ENCODE assay signal across 9 cellular contexts in the genomic region with DNA sequence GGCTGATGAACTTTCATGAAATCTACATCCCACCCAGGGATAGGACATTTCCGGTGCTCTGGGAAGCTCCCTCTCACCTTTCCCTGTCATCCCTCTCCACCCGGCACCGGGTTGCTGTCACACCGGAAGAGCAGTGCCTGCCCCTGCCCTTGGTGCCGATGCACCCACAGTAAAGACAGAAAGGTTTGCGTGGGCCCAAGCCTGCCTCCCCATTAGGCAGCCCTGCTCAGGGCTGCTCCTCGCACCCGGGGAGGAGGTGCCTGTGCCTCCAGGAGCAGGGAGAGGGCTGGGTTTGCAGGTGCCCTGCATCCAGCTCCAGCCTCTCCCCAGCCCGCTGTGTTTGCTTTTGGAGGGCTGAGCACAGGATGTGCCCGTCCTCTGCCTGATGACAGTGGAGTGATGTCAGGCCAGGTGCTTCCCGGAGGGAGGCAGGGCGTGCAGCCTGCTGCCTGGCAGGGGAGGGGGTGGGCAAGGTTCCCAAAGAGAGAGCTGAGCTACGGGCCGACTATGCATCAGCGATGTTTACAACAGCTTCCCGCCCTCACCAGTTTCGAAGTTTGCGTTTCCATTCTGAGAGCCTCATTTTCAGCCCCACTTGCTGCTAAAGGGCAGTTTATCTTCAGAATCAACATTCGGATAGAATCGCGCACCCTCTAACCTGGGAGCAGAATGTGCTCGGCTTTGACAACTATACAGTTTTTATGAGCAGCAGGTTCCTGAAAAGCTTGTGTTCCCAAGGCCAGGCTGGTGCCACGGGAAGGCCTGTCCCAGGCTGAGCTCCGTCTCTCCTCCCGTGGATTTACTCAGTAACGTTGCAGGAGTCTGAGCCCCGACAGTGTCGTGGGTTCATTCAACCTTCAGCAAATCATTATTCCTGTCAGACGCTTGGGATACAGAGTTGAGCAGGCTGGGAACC.
DNase-seq lines count a peak whose midpoint lies in the region; ATAC-seq and TF ChIP-seq lines count a peak whose summit lies in the region.
"Had no signal": no experiment of that assay in that cellular context is flagged by ENCODE, and none has a peak within 500 bp of the region (broad histone marks: within the 10 kb centered on the region; RNA-seq: fewer than 3 reads in every experiment).

No MANE protein-coding gene starts in this region.

- intact Hi-C loops in activated CD4-positive, alpha-beta memory T cell treated with anti-CD3 and anti-CD28 coated beads for 36 hours (cut with micrococcal nuclease), result loop anchor here (1.0 kb wide), 3 partner anchors 10 to 128 kb away; a partner anchor contains a TSS

- TF ChIP-seq POLR2A in gastroesophageal sphincter (IDR thresholded peaks at IDR 0.05) (no peak), tibial nerve (IDR thresholded peaks at IDR 0.05) (no peak)

- H3K27me3 Mint-ChIP-seq in activated CD4-positive, alpha-beta memory T cell treated with anti-CD3 and anti-CD28 coated beads for 36 hours, result no peaks in the 10 kb centered on the region

- peaks cover 2% of the 10 kb centered on the region for H3K9me3 Mint-ChIP-seq in activated CD4-positive, alpha-beta memory T cell treated with anti-CD3 and anti-CD28 coated beads for 36 hours

- 15 to 28% methylated on average over 4 to 16 of the region's 29 CpGs for WGBS in gastroesophageal sphincter (ENCODE audit: low coverage in 1 of 2), 2 donors
- WGBS in tibial nerve, 2 donors, result 50 to 53% methylated on average over 25 of the region's 29 CpGs

- H3K36me3 Mint-ChIP-seq in activated CD4-positive, alpha-beta memory T cell treated with anti-CD3 and anti-CD28 coated beads for 36 hours, result no peaks in the 10 kb centered on the region

- H3K36me3 ChIP-seq in gastroesophageal sphincter, result no peaks in the 10 kb centered on the region
- H3K36me3 ChIP-seq in tibial nerve, result no peaks in the 10 kb centered on the region

- peaks cover 0 to 11% (median 0%) of the 10 kb centered on the region in 3 donors for H3K4me1 ChIP-seq in gastroesophageal sphincter
- no peaks in the 10 kb centered on the region for H3K4me1 ChIP-seq in tibial nerve
- H3K4me1 ChIP-seq: A549 had no signal

- peak; percentile 79 for ATAC-seq in gastroesophageal sphincter
- ATAC-seq: A549 had no signal

- H3K27ac ChIP-seq in gastroesophageal sphincter (peak overlapping the region in 3 of 4 donors; percentile 32 to 37 (median 35)), tibial nerve (peak overlapping the region in 1 of 4 donors; percentile 22)
- H3K27ac ChIP-seq: A549 had no signal

- H3K9me3 ChIP-seq in gastroesophageal sphincter (no peaks in the 10 kb centered on the region), tibial nerve (no peaks in the 10 kb centered on the region)
- H3K9me3 ChIP-seq: A549 had no signal

- CTCF ChIA-PET in activated CD4-positive, alpha-beta memory T cell treated with anti-CD3 and anti-CD28 coated beads for 36 hours (lab: Charles Lee), result interaction anchor here (0.8 to 1.4 kb wide), 2 partner anchors 23 to 31 kb away, joined by 3 to 4 read pairs; no protein-coding TSS in a partner anchor

- POLR2A ChIA-PET in activated CD4-positive, alpha-beta memory T cell treated with anti-CD3 and anti-CD28 coated beads for 36 hours (lab: Charles Lee), result no interaction called here

- no peak for TF ChIP-seq EP300 in gastroesophageal sphincter (IDR thresholded peaks at IDR 0.05)
- peak; percentile 60 to 62 for TF ChIP-seq EP300 in tibial nerve (IDR thresholded peaks at IDR 0.05)

- peak; percentile 32 to 68 for DNase-seq in NCI-H187 (lab: John Stamatoyannopoulos, UW)
- DNase-seq in NCI-H187 treated with DMSO at 0.1 percent for 48 hours (lab: John Stamatoyannopoulos, UW), result no peak
- peak; percentile 81 for DNase-seq in activated CD4-positive, alpha-beta memory T cell treated with anti-CD3 and anti-CD28 coated beads for 36 hours
- no peak for DNase-seq in tibial nerve (ENCODE audit: low spot score in 2 of 2)
- no peak for DNase-seq in NOMO-1 treated with dmso at 0.1 percent for 144 hours (lab: John Stamatoyannopoulos, UW; ENCODE audit: unreplicated experiment)
- DNase-seq in UCSD-AML1 (lab: John Stamatoyannopoulos, UW; ENCODE audit: unreplicated experiment), result no peak
- DNase-seq in 8988T, result no peak

- peaks cover 55% of the 10 kb centered on the region for H3K4me1 Mint-ChIP-seq in activated CD4-positive, alpha-beta memory T cell treated with anti-CD3 and anti-CD28 coated beads for 36 hours (ENCODE audit: low read depth)

- H3K27ac Mint-ChIP-seq in activated CD4-positive, alpha-beta memory T cell treated with anti-CD3 and anti-CD28 coated beads for 36 hours, result peak overlapping the region; percentile 54

- H3K4me3 ChIP-seq in gastroesophageal sphincter (no peak overlapping the region), tibial nerve (no peak overlapping the region)
- H3K4me3 ChIP-seq: A549 had no signal

- H3K4me3 Mint-ChIP-seq in activated CD4-positive, alpha-beta memory T cell treated with anti-CD3 and anti-CD28 coated beads for 36 hours, result peak overlapping the region; percentile 32

- H3K27me3 ChIP-seq in gastroesophageal sphincter (peaks cover 65% of the 10 kb centered on the region), tibial nerve (peaks cover 0 to 14% of the 10 kb centered on the region in 2 donors)

- no peak for TF ChIP-seq CTCF in gastroesophageal sphincter (IDR thresholded peaks at IDR 0.05)
- no peak for TF ChIP-seq CTCF in tibial nerve (IDR thresholded peaks at IDR 0.05)

Comparison
In these comparisons a context has a peak if more than half of its experiments do, and no peak if none do; other contexts are left out.
1. DNase-seq: peak in NCI-H187 (2 of 2) and activated CD4-positive, alpha-beta memory T cell treated with anti-CD3 and anti-CD28 coated beads for 36 hours (single experiment); none in NCI-H187 treated with DMSO at 0.1 percent for 48 hours (single experiment), tibial nerve (0 of 2), NOMO-1 treated with dmso at 0.1 percent for 144 hours (single experiment), UCSD-AML1 (single experiment) and 8988T (single experiment).